ENCODE assay signal across 14 cellular contexts in genomic region chr12:32002848-32003493, GRCh38. TPM values are rescaled to one million over a fixed set of nuclear protein-coding genes. Genes with fewer than 3 reads are reported as not detected.
A peak's percentile ranks its signal among the peaks of the same experiment; 100 is the strongest.
DNase-seq lines count a peak whose midpoint lies in the region; ATAC-seq and TF ChIP-seq lines count a peak whose summit lies in the region.
"Had no signal": no experiment of that assay in that cellular context is flagged by ENCODE, and none has a peak within 500 bp of the region (broad histone marks: within the 10 kb centered on the region; RNA-seq: fewer than 3 reads in every experiment).

No MANE protein-coding gene starts in this region.

- no peak overlapping the region for H3K9ac ChIP-seq in endodermal cell (ENCODE audit: extremely low read depth, low read length, poor library complexity, severe bottlenecking)

- H3K36me3 Mint-ChIP-seq in CD8-positive, alpha-beta memory T cell, result peaks cover 9 to 45% (median 14%) of the 10 kb centered on the region in 3 donors
- peaks cover 10% of the 10 kb centered on the region for H3K36me3 Mint-ChIP-seq in IgD-negative memory B cell
- H3K36me3 Mint-ChIP-seq in endodermal cell (ENCODE audit: low read depth), result peaks cover 52% of the 10 kb centered on the region
- H3K36me3 Mint-ChIP-seq in neural crest cell (ENCODE audit: low read depth), result peaks cover 2% of the 10 kb centered on the region

- no peak overlapping the region for H3K4me3 ChIP-seq in CD8-positive, alpha-beta memory T cell (ENCODE audit: low read length)
- H3K4me3 ChIP-seq in endodermal cell (ENCODE audit: low read length), result no peak overlapping the region
- H3K4me3 ChIP-seq: sigmoid colon had no signal

- POLR2A ChIA-PET in CD8-positive, alpha-beta memory T cell (lab: Charles Lee), result interaction anchor here (1.0 to 2.0 kb wide), 4 partner anchors 11 to 43 kb away, joined by 3 to 5 read pairs (median 3); partner anchors contain the start of gene RESF1

- H3K4me1 Mint-ChIP-seq in CD8-positive, alpha-beta memory T cell, result peaks cover 2 to 11% (median 5%) of the 10 kb centered on the region in 3 donors
- peaks cover 0 to 5% (median 5%) of the 10 kb centered on the region in 3 donors for H3K4me1 Mint-ChIP-seq in IgD-negative memory B cell
- peaks cover 5% of the 10 kb centered on the region for H3K4me1 Mint-ChIP-seq in endodermal cell
- no peaks in the 10 kb centered on the region for H3K4me1 Mint-ChIP-seq in neural crest cell

- no peaks in the 10 kb centered on the region for H3K9me3 ChIP-seq in CD8-positive, alpha-beta memory T cell (ENCODE audit: low read length)
- H3K9me3 ChIP-seq in endodermal cell (ENCODE audit: control insufficient read depth, low read length), result peaks cover 16% of the 10 kb centered on the region
- H3K9me3 ChIP-seq: sigmoid colon had no signal

- no peak overlapping the region for H3K27ac ChIP-seq in CD8-positive, alpha-beta memory T cell (ENCODE audit: low read depth, low read length)
- H3K27ac ChIP-seq in endodermal cell (ENCODE audit: low read depth, low read length), result no peak overlapping the region
- H3K27ac ChIP-seq: brain microvascular endothelial cell, RWPE1, sigmoid colon had no signal

- peaks cover 14% of the 10 kb centered on the region for H3K36me3 ChIP-seq in CD8-positive, alpha-beta memory T cell (ENCODE audit: insufficient read depth, low read length)
- peaks cover 32% of the 10 kb centered on the region for H3K36me3 ChIP-seq in endodermal cell (ENCODE audit: control insufficient read depth, insufficient read depth, low read length)
- H3K36me3 ChIP-seq: brain microvascular endothelial cell had no signal

- H3K27me3 Mint-ChIP-seq in CD8-positive, alpha-beta memory T cell, result no peaks in the 10 kb centered on the region
- no peaks in the 10 kb centered on the region for H3K27me3 Mint-ChIP-seq in IgD-negative memory B cell
- H3K27me3 Mint-ChIP-seq in endodermal cell (ENCODE audit: insufficient read depth), result no peaks in the 10 kb centered on the region
- H3K27me3 Mint-ChIP-seq in neural crest cell (ENCODE audit: low read depth), result no peaks in the 10 kb centered on the region

- no peak for ATAC-seq in HG03280 (IDR thresholded peaks at IDR 0.05; ENCODE audit: unreplicated experiment)

- peak overlapping the region in 7 of 8 donors; percentile 0 to 73 (median 61) for H3K27ac Mint-ChIP-seq in CD8-positive, alpha-beta memory T cell
- H3K27ac Mint-ChIP-seq in IgD-negative memory B cell (peak overlapping the region; percentile 2 to 78 (median 16)), endodermal cell (no peak overlapping the region), neural crest cell (ENCODE audit: unreplicated experiment) (peak overlapping the region; percentile 8)

- WGBS in endodermal cell (ENCODE audit: insufficient coverage in 1 of 2, insufficient read length in 1 of 2), 2 experiments, result 100% methylated on average over 1 of the region's 1 CpG; no CpG with 5 or more reads in 1 of the 2 experiments

- H3K27me3 ChIP-seq in CD8-positive, alpha-beta memory T cell (ENCODE audit: insufficient read depth, low read length, poor library complexity, severe bottlenecking), result no peaks in the 10 kb centered on the region
- H3K27me3 ChIP-seq in endodermal cell (ENCODE audit: control insufficient read depth, insufficient read depth, low read length, poor library complexity, severe bottlenecking), result no peaks in the 10 kb centered on the region
- H3K27me3 ChIP-seq: brain microvascular endothelial cell, sigmoid colon had no signal

- H3K9me3 Mint-ChIP-seq in CD8-positive, alpha-beta memory T cell, result peaks cover 0 to 2% (median 0%) of the 10 kb centered on the region in 5 donors
- H3K9me3 Mint-ChIP-seq in IgD-negative memory B cell (no peaks in the 10 kb centered on the region), endodermal cell (peaks cover 27% of the 10 kb centered on the region), neural crest cell (no peaks in the 10 kb centered on the region)

- H3K4me1 ChIP-seq in CD8-positive, alpha-beta memory T cell (ENCODE audit: insufficient read depth, low read length), result no peaks in the 10 kb centered on the region
- H3K4me1 ChIP-seq in endodermal cell (ENCODE audit: control insufficient read depth, insufficient read depth, low read length), result no peaks in the 10 kb centered on the region

- TF ChIP-seq CTCF in endodermal cell (conservative IDR thresholded peaks at IDR 0.05) (no peak), neural crest cell (conservative IDR thresholded peaks at IDR 0.05) (no peak)

- no peak for DNase-seq in CD8-positive, alpha-beta memory T cell
- peak; percentile 46 for DNase-seq in endodermal cell
- no peak for DNase-seq in neural crest cell (ENCODE audit: low read depth, low spot score)
- DNase-seq in C1 segment of cervical spinal cord (lab: John Stamatoyannopoulos, UW), result no peak
- DNase-seq in T-helper 9 cell, result no peak
- DNase-seq: activated CD4-positive, alpha-beta T cell treated with anti-CD3 and anti-CD28 coated beads for 48 hours; brain microvascular endothelial cell; Calu3; NCI-H1105 treated with DMSO at 0.1 percent for 48 hours; NCI-H510A treated with DMSO at 0.1 percent for 48 hours; sigmoid colon had no signal

- no peak overlapping the region for H3K4me3 Mint-ChIP-seq in CD8-positive, alpha-beta memory T cell
- H3K4me3 Mint-ChIP-seq in IgD-negative memory B cell (no peak overlapping the region), endodermal cell (no peak overlapping the region), neural crest cell (no peak overlapping the region)

- CTCF ChIA-PET in CD8-positive, alpha-beta memory T cell (lab: Charles Lee), result interaction anchor here (0.7 to 2.1 kb wide), 3 partner anchors 108 to 349 kb away, joined by 3 to 6 read pairs (median 3); no protein-coding TSS in a partner anchor

RNA-seq across cellular contexts. Expression of gene RESF1, which starts 43.8 kb away (rescaled TPM):
- total RNA-seq in CD8-positive, alpha-beta memory T cell, result 10 to 100 TPM; 90.5 to 90.9 TPM
- 313 TPM for polyA plus RNA-seq in CD8-positive, alpha-beta memory T cell
- polyA plus RNA-seq in IgD-negative memory B cell, result 193 TPM
- total RNA-seq in endodermal cell (100 to 1,000 TPM; 152 to 201 TPM), neural crest cell (49.2 and 51.5 TPM in 2 replicates)
- polyA plus RNA-seq in endodermal cell (2013, experiment 1 of 2), result 42.0 TPM
- 45.3 TPM for polyA plus RNA-seq in endodermal cell (2013, experiment 2 of 2)
